Comparison of ENCODE assay signal across 9 cellular contexts in genomic region chr21:29332461-29333354, GRCh38. TPM values are rescaled to one million over a fixed set of nuclear protein-coding genes. Genes with fewer than 3 reads are reported as not detected.
DNase-seq lines count a peak whose midpoint lies in the region; ATAC-seq and TF ChIP-seq lines count a peak whose summit lies in the region.
"Had no signal": no experiment of that assay in that cellular context is flagged by ENCODE, and none has a peak within 500 bp of the region (broad histone marks: within the 10 kb centered on the region; RNA-seq: fewer than 3 reads in every experiment).

No MANE protein-coding gene starts in this region.

- TF ChIP-seq EP300 in esophagus muscularis mucosa (IDR thresholded peaks at IDR 0.05) = no peak

- no peaks in the 10 kb centered on the region for H3K9me3 ChIP-seq in esophagus muscularis mucosa

- H3K4me3 ChIP-seq in esophagus muscularis mucosa = no peak overlapping the region

- peaks cover 14 to 55% (median 42%) of the 10 kb centered on the region in 4 donors for H3K4me1 ChIP-seq in esophagus muscularis mucosa

- TF ChIP-seq CTCF in esophagus muscularis mucosa (IDR thresholded peaks at IDR 0.05) = no peak
- TF ChIP-seq CTCF in osteocyte (IDR thresholded peaks at IDR 0.05) = no peak

- H3K27ac Mint-ChIP-seq in osteocyte (ENCODE audit: unreplicated experiment) = peak overlapping the region; percentile 27

- WGBS in esophagus muscularis mucosa = 64% methylated on average over 10 of the region's 10 CpGs

- ATAC-seq in GM21367 (IDR thresholded peaks at IDR 0.05; ENCODE audit: unreplicated experiment) = no peak

- peaks cover 0 to 36% (median 27%) of the 10 kb centered on the region in 4 donors for H3K36me3 ChIP-seq in esophagus muscularis mucosa

- no peak for TF ChIP-seq POLR2A in esophagus muscularis mucosa (IDR thresholded peaks at IDR 0.05; ENCODE audit: low read depth)

- no peaks in the 10 kb centered on the region for H3K9me3 Mint-ChIP-seq in osteocyte (ENCODE audit: unreplicated experiment)

- peak overlapping the region; percentile 4 to 36 (median 20) for H3K27ac ChIP-seq in esophagus muscularis mucosa (replicated peaks in 1 of 4)
- H3K27ac ChIP-seq: WERI-Rb-1 had no signal

- DNase-seq in HCEC 1CT = peak; percentile 76
- peak; percentile 43 for DNase-seq in RKO (ENCODE audit: low spot score)
- no peak for DNase-seq in esophagus muscularis mucosa (ENCODE audit: extremely low spot score)
- DNase-seq in osteocyte (ENCODE audit: extremely low spot score, unreplicated experiment) = no peak
- DNase-seq in medulla oblongata (ENCODE audit: extremely low spot score) = no peak
- no peak for DNase-seq in NCI-H526 (lab: John Stamatoyannopoulos, UW)
- DNase-seq: stimulated activated naive CD4-positive, alpha-beta T cell treated with Interleukin-2 at 50 U/mL for 16 hours; WERI-Rb-1 had no signal

- no peaks in the 10 kb centered on the region for H3K27me3 ChIP-seq in esophagus muscularis mucosa

- no peak overlapping the region for H3K4me3 Mint-ChIP-seq in osteocyte (ENCODE audit: unreplicated experiment)

- peaks cover 31% of the 10 kb centered on the region for H3K36me3 Mint-ChIP-seq in osteocyte (ENCODE audit: unreplicated experiment)

- intact Hi-C loops in esophagus muscularis mucosa (cut with DNase I) = no loop called here

- no peaks in the 10 kb centered on the region for H3K27me3 Mint-ChIP-seq in osteocyte (ENCODE audit: unreplicated experiment)

- H3K4me1 Mint-ChIP-seq in osteocyte (ENCODE audit: unreplicated experiment) = peaks cover 46% of the 10 kb centered on the region

RNA-seq across cellular contexts. Expression of gene BACH1, which starts 34.0 kb away (rescaled TPM):
- total RNA-seq in esophagus muscularis mucosa (10 to 100 TPM; 43.8 to 86.3 (median 50.9) TPM), osteocyte (93.8 and 95.0 TPM in 2 replicates)

Comparison
In these comparisons a context has a peak if more than half of its experiments do, and no peak if none do; other contexts are left out.
1. DNase-seq: peak in HCEC 1CT (single experiment) and RKO (single experiment); none in esophagus muscularis mucosa (single experiment), osteocyte (single experiment), medulla oblongata (single experiment) and NCI-H526 (0 of 2).